ENCODE assay signal across 15 cellular contexts in genomic region chr1:8281843-8282509, GRCh38. TPM values are rescaled to one million over a fixed set of nuclear protein-coding genes. Genes with fewer than 3 reads are reported as not detected.
DNase-seq lines count a peak whose midpoint lies in the region; ATAC-seq and TF ChIP-seq lines count a peak whose summit lies in the region.
"Had no signal": no experiment of that assay in that cellular context is flagged by ENCODE, and none has a peak within 500 bp of the region (broad histone marks: within the 10 kb centered on the region; RNA-seq: fewer than 3 reads in every experiment).

No MANE protein-coding gene starts in this region.

- no peak for ATAC-seq in HG02973 (IDR thresholded peaks at IDR 0.05; ENCODE audit: unreplicated experiment)

- H3K27me3 ChIP-seq in H9 (ENCODE audit: insufficient read depth, low read length) (no peaks in the 10 kb centered on the region), smooth muscle cell (ENCODE audit: low read depth) (no peaks in the 10 kb centered on the region)
- H3K27me3 ChIP-seq: BLaER1 treated with 17β-estradiol and CSF1 and Interleukin-3, amounts not matched to agents 10 nM and 100 nM; pancreas had no signal

- no peak overlapping the region for H3K56ac ChIP-seq in H9 (ENCODE audit: insufficient read length, low read depth, low read length)

- H3T11ph ChIP-seq in H9 (ENCODE audit: low read length): no peak overlapping the region

- no peak overlapping the region for H2BK120ac ChIP-seq in H9 (ENCODE audit: low read depth, low read length, poor library complexity, severe bottlenecking)

- no peaks in the 10 kb centered on the region for H3K36me3 ChIP-seq in smooth muscle cell (ENCODE audit: low read depth)
- H3K36me3 ChIP-seq: BLaER1 treated with 17β-estradiol and CSF1 and Interleukin-3, amounts not matched to agents 10 nM and 100 nM; pancreas had no signal

- H3F3A ChIP-seq in smooth muscle cell (ENCODE audit: low read depth): peaks cover 18% of the 10 kb centered on the region

- no peak overlapping the region for H2AK5ac ChIP-seq in H9 (ENCODE audit: insufficient read length, low read length)

- peak overlapping the region in 2 of 3 experiments; percentile 23 to 82; a peak in 1 of 7 replicates for H3K27ac Mint-ChIP-seq in H9
- H3K27ac Mint-ChIP-seq in activated naive CD4-positive, alpha-beta T cell treated with anti-CD3 and anti-CD28 coated beads for 36 hours: no peak overlapping the region
- H3K27ac Mint-ChIP-seq: IgD-negative memory B cell had no signal

- H2BK5ac ChIP-seq in H9 (ENCODE audit: insufficient read length, low read length): no peak overlapping the region

- H3K14ac ChIP-seq in H9 (ENCODE audit: insufficient read depth, low read length): no peak overlapping the region

- H3K4ac ChIP-seq in H9 (ENCODE audit: low read depth, low read length): no peak overlapping the region

- H3K18ac ChIP-seq in H9 (ENCODE audit: insufficient read length, low read depth, low read length): no peak overlapping the region

- no peak overlapping the region for H4K5ac ChIP-seq in H9 (ENCODE audit: insufficient read length, low read depth, low read length)

- H3K4me3 ChIP-seq in smooth muscle cell: no peak overlapping the region
- H3K4me3 ChIP-seq: BLaER1 treated with 17β-estradiol and CSF1 and Interleukin-3, amounts not matched to agents 10 nM and 100 nM; pancreas had no signal

- CTCF ChIA-PET in activated naive CD4-positive, alpha-beta T cell treated with anti-CD3 and anti-CD28 coated beads for 36 hours (lab: Charles Lee): no interaction called here

- H4K20me1 ChIP-seq in H9 (ENCODE audit: control insufficient read depth, insufficient read depth, insufficient read length): no peaks in the 10 kb centered on the region
- H4K20me1 ChIP-seq in smooth muscle cell (ENCODE audit: low read depth): no peaks in the 10 kb centered on the region
- H4K20me1 ChIP-seq: BLaER1 treated with 17β-estradiol and CSF1 and Interleukin-3, amounts not matched to agents 10 nM and 100 nM had no signal

- no peak overlapping the region for H4K91ac ChIP-seq in H9 (ENCODE audit: insufficient read length, low read depth, low read length)

- peaks cover under 1 to 1% of the 10 kb centered on the region in 2 experiments; a peak in 2 of 5 replicates for H3K9me3 Mint-ChIP-seq in H9
- no peaks in the 10 kb centered on the region for H3K9me3 Mint-ChIP-seq in activated naive CD4-positive, alpha-beta T cell treated with anti-CD3 and anti-CD28 coated beads for 36 hours
- H3K9me3 Mint-ChIP-seq: activated CD4-positive, alpha-beta memory T cell treated with anti-CD3 and anti-CD28 coated beads for 36 hours had no signal

- H3K79me2 ChIP-seq in H9 (ENCODE audit: insufficient read depth, low read length) (no peaks in the 10 kb centered on the region), smooth muscle cell (ENCODE audit: low read depth) (no peaks in the 10 kb centered on the region)

- no peaks in the 10 kb centered on the region; a peak in 2 of 7 replicates for H3K36me3 Mint-ChIP-seq in H9 (ENCODE audit: insufficient read depth in 1 of 3, low read depth in 3 of 3)
- no peaks in the 10 kb centered on the region for H3K36me3 Mint-ChIP-seq in activated naive CD4-positive, alpha-beta T cell treated with anti-CD3 and anti-CD28 coated beads for 36 hours (ENCODE audit: low read depth)
- H3K36me3 Mint-ChIP-seq: activated CD4-positive, alpha-beta memory T cell treated with anti-CD3 and anti-CD28 coated beads for 36 hours; IgD-negative memory B cell had no signal

- H3K4me1 ChIP-seq in H9 (ENCODE audit: insufficient read depth, low read length) (no peaks in the 10 kb centered on the region; the same call in 1 of the 2 replicates), smooth muscle cell (ENCODE audit: low read depth) (no peaks in the 10 kb centered on the region)
- H3K4me1 ChIP-seq: pancreas had no signal

- peak overlapping the region in 1 of 2 experiments; percentile 24; a peak in 1 of 5 replicates for H3K4me3 Mint-ChIP-seq in H9
- no peak overlapping the region for H3K4me3 Mint-ChIP-seq in activated naive CD4-positive, alpha-beta T cell treated with anti-CD3 and anti-CD28 coated beads for 36 hours
- H3K4me3 Mint-ChIP-seq: activated CD4-positive, alpha-beta memory T cell treated with anti-CD3 and anti-CD28 coated beads for 36 hours had no signal

- H2AFZ ChIP-seq in H9 (ENCODE audit: low read length): no peak overlapping the region
- H2AFZ ChIP-seq in smooth muscle cell (ENCODE audit: low read depth): peak overlapping the region; percentile 35

- H3K9me3 ChIP-seq in H9 (ENCODE audit: control insufficient read depth, low read depth, low read length): no peaks in the 10 kb centered on the region
- no peaks in the 10 kb centered on the region for H3K9me3 ChIP-seq in smooth muscle cell (replicated peaks; ENCODE audit: low read depth)
- H3K9me3 ChIP-seq: BLaER1 treated with 17β-estradiol and CSF1 and Interleukin-3, amounts not matched to agents 10 nM and 100 nM; pancreas had no signal

- no peak overlapping the region for H3K4me2 ChIP-seq in H9 (ENCODE audit: insufficient read depth, insufficient read length, low read length)
- H3K4me2 ChIP-seq in smooth muscle cell: peak overlapping the region; percentile 68

- no peak overlapping the region for H3K23ac ChIP-seq in H9 (ENCODE audit: insufficient read length, low read depth, low read length)

- peaks cover 10% of the 10 kb centered on the region for H3K27me3 Mint-ChIP-seq in H9 (ENCODE audit: low read depth)
- H3K27me3 Mint-ChIP-seq in activated naive CD4-positive, alpha-beta T cell treated with anti-CD3 and anti-CD28 coated beads for 36 hours (ENCODE audit: low read depth): peaks cover 29% of the 10 kb centered on the region

- H3K23me2 ChIP-seq in H9 (ENCODE audit: insufficient read length, low read depth, low read length, poor library complexity, severe bottlenecking): peaks cover 4% of the 10 kb centered on the region

- no peak overlapping the region for H2BK20ac ChIP-seq in H9 (ENCODE audit: low read depth, low read length, poor library complexity, severe bottlenecking)

- H3K27ac ChIP-seq in H9 (ENCODE audit: insufficient read length, low read depth, low read length) (no peak overlapping the region), smooth muscle cell (ENCODE audit: low read depth) (peak overlapping the region; percentile 86)
- H3K27ac ChIP-seq: BLaER1 treated with 17β-estradiol and CSF1 and Interleukin-3, amounts not matched to agents 10 nM and 100 nM; pancreas had no signal

- DNase-seq in H9 (no peak), UCSD-AML1 (lab: John Stamatoyannopoulos, UW; ENCODE audit: unreplicated experiment) (peak; percentile 20), left kidney (ENCODE audit: low read depth, low spot score) (peak; percentile 51), smooth muscle cell (lab: John Stamatoyannopoulos, UW; ENCODE audit: unreplicated experiment) (no peak)
- no peak for DNase-seq in activated naive CD4-positive, alpha-beta T cell treated with anti-CD3 and anti-CD28 coated beads for 36 hours
- no peak for DNase-seq in stimulated activated naive CD4-positive, alpha-beta T cell (lab: John Stamatoyannopoulos, UW)
- DNase-seq: activated CD4-positive, alpha-beta memory T cell treated with anti-CD3 and anti-CD28 coated beads for 36 hours; activated effector memory CD4-positive, alpha-beta T cell treated with Interleukin-2 at 50 U/mL for 16 hours; DMS79 treated with DMSO at 0.1 percent for 48 hours; NCI-H1436 treated with DMSO at 0.1 percent for 48 hours; pancreas; trophoblast cell had no signal

- peaks cover 15 to 16% of the 10 kb centered on the region in 2 experiments for H3K4me1 Mint-ChIP-seq in H9
- H3K4me1 Mint-ChIP-seq in activated naive CD4-positive, alpha-beta T cell treated with anti-CD3 and anti-CD28 coated beads for 36 hours (ENCODE audit: low read depth): peaks cover 8% of the 10 kb centered on the region

- H3K9ac ChIP-seq in H9 (ENCODE audit: extremely low read depth, insufficient read length, low read length): no peak overlapping the region
- peak overlapping the region; percentile 19 for H3K9ac ChIP-seq in smooth muscle cell (ENCODE audit: low read depth)
- H3K9ac ChIP-seq: BLaER1 treated with 17β-estradiol and CSF1 and Interleukin-3, amounts not matched to agents 10 nM and 100 nM had no signal

- no peak overlapping the region for H2BK15ac ChIP-seq in H9 (ENCODE audit: low read depth, low read length)

- TF ChIP-seq CTCF in H9 (conservative IDR thresholded peaks at IDR 0.05) (no peak), smooth muscle cell (IDR thresholded peaks at IDR 0.05; ENCODE audit: borderline replicate concordance, insufficient read depth, poor library complexity, severe bottlenecking) (no peak)

- WGBS in H9 (ENCODE audit: extremely low coverage, insufficient read length, low lambda C conversion rate): no CpG with 5 or more reads among the region's 14 CpGs
- 69% methylated on average over 14 of the region's 14 CpGs for WGBS in smooth muscle cell (ENCODE audit: low lambda C conversion rate)

- H2BK12ac ChIP-seq in H9 (ENCODE audit: insufficient read length, low read depth, low read length): no peak overlapping the region

- intact Hi-C loops in activated naive CD4-positive, alpha-beta T cell treated with anti-CD3 and anti-CD28 coated beads for 36 hours (cut with micrococcal nuclease): loop anchor here (5.0 kb wide), 1 partner anchor 185 kb away; no protein-coding TSS in a partner anchor

- no peak overlapping the region for H4K8ac ChIP-seq in H9 (replicated peaks; ENCODE audit: insufficient read length, low read depth, low read length)

- no peaks in the 10 kb centered on the region for H3K79me1 ChIP-seq in H9 (ENCODE audit: insufficient read depth, low read depth, low read length, poor library complexity, severe bottlenecking)

RNA-seq across cellular contexts. Expression of gene SLC45A1, which starts 35.9 kb away (rescaled TPM):
- total RNA-seq in H9 (2021) (0.63 and 1.1 TPM in 2 replicates), smooth muscle cell (1.7 TPM in 1 of 2 replicates, not detected in the other)
- polyA plus RNA-seq in smooth muscle cell: 1.8 and 3.0 TPM in 2 replicates
- under 1 TPM; 0.52 to 0.74 TPM for total RNA-seq in activated naive CD4-positive, alpha-beta T cell treated with anti-CD3 and anti-CD28 coated beads for 36 hours

Comparison
In these comparisons a context has a peak if more than half of its experiments do, and no peak if none do; other contexts are left out.
1. DNase-seq: peak in UCSD-AML1 (single experiment) and left kidney (single experiment); none in H9 (single experiment), smooth muscle cell (single experiment), activated naive CD4-positive, alpha-beta T cell treated with anti-CD3 and anti-CD28 coated beads for 36 hours (single experiment) and stimulated activated naive CD4-positive, alpha-beta T cell (0 of 6).